Comparison of ENCODE assay signal across 18 cellular contexts in genomic region chr1:17643861-17644703, GRCh38.
DNase-seq lines count a peak whose midpoint lies in the region; ATAC-seq, FAIRE-seq and TF ChIP-seq lines count a peak whose summit lies in the region.
"Had no signal": no experiment of that assay in that cellular context is flagged by ENCODE, and none has a peak within 500 bp of the region (broad histone marks: within the 10 kb centered on the region; RNA-seq: fewer than 3 reads in every experiment).

No MANE protein-coding gene starts in this region.

- no peak overlapping the region for H4K8ac ChIP-seq in H1 (ENCODE audit: extremely low read depth, insufficient read depth, low read length)

- POLR2A ChIA-PET in H1 (lab: Charles Lee; ENCODE audit: partially characterized antibody) = interaction anchor here (1.0 to 2.2 kb wide), 2 partner anchors 9 to 34 kb away, joined by 3 to 7 read pairs; no protein-coding TSS in a partner anchor

- DNase-seq in CD14-positive monocyte (ENCODE audit: low spot score) (no peak), NCI-H82 (lab: John Stamatoyannopoulos, UW) (peak; percentile 23), H1 (ENCODE audit: low read depth in 1 of 2, low spot score in 2 of 2) (no peak), neural crest cell (ENCODE audit: low read depth, low spot score) (no peak), left lung (no peak), NCI-H774 (lab: John Stamatoyannopoulos, UW) (no peak)
- DNase-seq in stimulated activated CD4-positive, alpha-beta T cell treated with anti-CD3 and anti-CD28 coated beads, Interleukin-4, amount 100 ng/mL, for 1 hour = no peak
- DNase-seq in NK-92 treated with Interleukin-12 subunit alpha and Interleukin-12 subunit beta, amount 100 ng/mL, for 24 hours (lab: John Stamatoyannopoulos, UW) = no peak
- DNase-seq: AML-193; CD4-positive, CD25-positive, alpha-beta regulatory T cell; EL; NCI-H2107; NCI-H526 treated with DMSO at 0.1 percent for 48 hours; PC-3 had no signal

- peaks cover 3 to 4% of the 10 kb centered on the region in 2 experiments for H4K20me1 ChIP-seq in H1 (replicated peaks in 1 of 2; ENCODE audit: control insufficient read depth in 1 of 2, insufficient read depth in 2 of 2, low read length in 2 of 2)

- H3K36me3 ChIP-seq in H1 (ENCODE audit: control insufficient read depth in 2 of 4, insufficient read depth in 4 of 4, low read length in 3 of 4) (peaks cover 4 to 20% (median 10%) of the 10 kb centered on the region in 4 experiments; a peak in 6 of 8 replicates), left lung (peaks cover 0 to 66% of the 10 kb centered on the region in 2 donors)

- no peak overlapping the region for H2BK20ac ChIP-seq in H1 (ENCODE audit: low read length)

- FAIRE-seq in H1 (lab: Jason Lieb, UNC) = no peak
- FAIRE-seq: H54 had no signal

- no peak overlapping the region for H2BK5ac ChIP-seq in H1 (ENCODE audit: low read depth, low read length)

- H3K4ac ChIP-seq in H1 (replicated peaks; ENCODE audit: insufficient read length, low read depth, low read length) = no peak overlapping the region

- peaks cover 3 to 5% (median 5%) of the 10 kb centered on the region in 3 donors for H3K27me3 Mint-ChIP-seq in CD14-positive monocyte (ENCODE audit: low read depth in 3 of 3)
- no peaks in the 10 kb centered on the region for H3K27me3 Mint-ChIP-seq in neural crest cell (ENCODE audit: low read depth)
- H3K27me3 Mint-ChIP-seq: CD4-positive, CD25-positive, alpha-beta regulatory T cell had no signal

- H3K23me2 ChIP-seq in H1 (ENCODE audit: low read depth, low read length) = no peaks in the 10 kb centered on the region

- no peaks in the 10 kb centered on the region for H3K79me2 ChIP-seq in H1 (ENCODE audit: control insufficient read depth in 1 of 2, insufficient read depth in 2 of 2, low read length in 2 of 2)

- no peak overlapping the region for H3K4me3 Mint-ChIP-seq in CD14-positive monocyte
- H3K4me3 Mint-ChIP-seq in neural crest cell = no peak overlapping the region
- H3K4me3 Mint-ChIP-seq: CD4-positive, CD25-positive, alpha-beta regulatory T cell had no signal

- no peak overlapping the region for H3K56ac ChIP-seq in H1 (replicated peaks; ENCODE audit: insufficient read length, low read depth, low read length)

- H3K27me3 ChIP-seq in H1 (replicated peaks in 1 of 4; ENCODE audit: control insufficient read depth in 3 of 4, extremely low read depth in 1 of 4, insufficient read depth in 3 of 4, low read length in 3 of 4) = no peaks in the 10 kb centered on the region
- H3K27me3 ChIP-seq in left lung = no peaks in the 10 kb centered on the region
- H3K27me3 ChIP-seq: SJSA1 had no signal

- no peak overlapping the region for H2BK12ac ChIP-seq in H1 (ENCODE audit: low read depth, low read length)

- no peaks in the 10 kb centered on the region for H3K9me3 ChIP-seq in H1 (ENCODE audit: insufficient read depth in 2 of 2, low read depth in 1 of 2, low read length in 1 of 2)
- H3K9me3 ChIP-seq in left lung = no peaks in the 10 kb centered on the region
- H3K9me3 ChIP-seq: SJSA1 had no signal

- intact Hi-C loops in CD14-positive monocyte (cut with micrococcal nuclease) (no loop called here), left lung (cut with DNase I) (no loop called here)

- H2BK15ac ChIP-seq in H1 (ENCODE audit: low read length) = no peak overlapping the region

- 0 out of 7 replicates have a peak overlapping the region, but pooled peaks of 1 of the 4 experiments have one; percentile 10 for H3K9ac ChIP-seq in H1 (replicated peaks in 1 of 4; ENCODE audit: extremely low read depth in 1 of 4, low read depth in 3 of 4, low read length in 3 of 4)
- H3K9ac ChIP-seq: KMS-11 had no signal

- no peak overlapping the region for H4K5ac ChIP-seq in H1 (ENCODE audit: insufficient read length, low read depth, low read length)

- TF ChIP-seq POLR2A in H1 (IDR thresholded peaks at IDR 0.05; ENCODE audit: control extremely low read depth in 1 of 2, low read depth in 2 of 2, low read length in 2 of 2) = no peak

- H3K27ac ChIP-seq in H1 (ENCODE audit: low read depth, low read length) (no peak overlapping the region), left lung (no peak overlapping the region)
- H3K27ac ChIP-seq: KMS-11, RWPE1, SJSA1 had no signal

- peak overlapping the region; percentile 9; the same call in 1 of the 2 replicates for H3K18ac ChIP-seq in H1 (ENCODE audit: extremely low read depth, low read length)

- no peak for TF ChIP-seq RAD21 in H1 (IDR thresholded peaks at IDR 0.05 in 1 of 2, conservative IDR thresholded peaks at IDR 0.05 in 1 of 2; ENCODE audit: low read depth in 2 of 2, low read length in 2 of 2)

- no peak overlapping the region for H3K4me3 ChIP-seq in H1 (ENCODE audit: extremely low read depth in 1 of 4, insufficient read depth in 2 of 4, low read depth in 3 of 4, low read length in 4 of 4)
- no peak overlapping the region for H3K4me3 ChIP-seq in left lung
- H3K4me3 ChIP-seq: SJSA1 had no signal

- H3K9me3 Mint-ChIP-seq in CD14-positive monocyte = peaks cover 0 to 1% (median 0%) of the 10 kb centered on the region in 7 donors
- no peaks in the 10 kb centered on the region for H3K9me3 Mint-ChIP-seq in neural crest cell

- TF ChIP-seq EP300 in H1 (IDR thresholded peaks at IDR 0.05; ENCODE audit: borderline replicate concordance in 1 of 2, low read depth in 2 of 2, low read length in 2 of 2) = no peak

- WGBS in H1 (ENCODE audit: extremely low coverage in 1 of 2, insufficient coverage in 1 of 2, insufficient read length in 1 of 2, insufficient replicate concordance in 2 of 2, low coverage in 1 of 2, low lambda C conversion rate in 2 of 2, missing lambda C conversion rate in 1 of 2), 2 experiments = 93% methylated on average over 14 of the region's 14 CpGs; no CpG with 5 or more reads in 1 of the 2 experiments

- peak overlapping the region in 5 of 7 donors; percentile 7 to 66 (median 41) for H3K27ac Mint-ChIP-seq in CD14-positive monocyte
- H3K27ac Mint-ChIP-seq in neural crest cell (ENCODE audit: unreplicated experiment) = peak overlapping the region; percentile 27
- H3K27ac Mint-ChIP-seq: CD4-positive, CD25-positive, alpha-beta regulatory T cell had no signal

- 0 out of 7 replicates have a peak, but pooled peaks cover 0 to 2% (median 0%) of the 10 kb centered on the region in 4 experiments for H3K4me1 ChIP-seq in H1 (replicated peaks in 1 of 4; ENCODE audit: control insufficient read depth in 3 of 4, insufficient read depth in 4 of 4, low read length in 3 of 4)
- peaks cover 0 to 14% of the 10 kb centered on the region in 2 donors for H3K4me1 ChIP-seq in left lung
- H3K4me1 ChIP-seq: SJSA1 had no signal

- H3K36me3 Mint-ChIP-seq in CD14-positive monocyte = peaks cover 91 to 100% of the 10 kb centered on the region in 2 donors
- H3K36me3 Mint-ChIP-seq in neural crest cell (ENCODE audit: low read depth) = no peaks in the 10 kb centered on the region
- H3K36me3 Mint-ChIP-seq: CD4-positive, CD25-positive, alpha-beta regulatory T cell had no signal

- no peak overlapping the region for H2AK5ac ChIP-seq in H1 (ENCODE audit: low read depth, low read length)

- TF ChIP-seq CTCF in CD14-positive monocyte (IDR thresholded peaks at IDR 0.05) (no peak), H1 (IDR thresholded peaks at IDR 0.05; ENCODE audit: control extremely low read depth in 1 of 3, insufficient read depth in 1 of 3, low read depth in 1 of 3, low read length in 3 of 3) (no peak), neural crest cell (conservative IDR thresholded peaks at IDR 0.05) (no peak), left lung (IDR thresholded peaks at IDR 0.05) (no peak)

- H3K79me1 ChIP-seq in H1 (ENCODE audit: low read depth, low read length) = no peaks in the 10 kb centered on the region; the same call in 1 of the 2 replicates

- no peak overlapping the region for H3K4me2 ChIP-seq in H1 (ENCODE audit: insufficient read depth in 1 of 2, low read depth in 2 of 2, low read length in 2 of 2)
- H3K4me2 ChIP-seq: KMS-11 had no signal

- no peak overlapping the region for H2BK120ac ChIP-seq in H1 (replicated peaks; ENCODE audit: low read depth, low read length)

- H2AFZ ChIP-seq in H1 (ENCODE audit: low read length) = no peak overlapping the region

- H3K4me1 Mint-ChIP-seq in CD14-positive monocyte (peaks cover 27% of the 10 kb centered on the region), neural crest cell (no peaks in the 10 kb centered on the region)
- H3K4me1 Mint-ChIP-seq: CD4-positive, CD25-positive, alpha-beta regulatory T cell had no signal

- no peak for ATAC-seq in left lung
- ATAC-seq: PC-3 had no signal

- H4K91ac ChIP-seq in H1 (replicated peaks; ENCODE audit: insufficient read length, low read length) = no peak overlapping the region

- H3K23ac ChIP-seq in H1 (ENCODE audit: insufficient read length) = no peak overlapping the region

- CTCF ChIA-PET in H1 (lab: Charles Lee; ENCODE audit: partially characterized antibody) = interaction anchor here (0.5 to 4.0 kb wide), 17 partner anchors 9 to 937 kb away, joined by 3 to 22 read pairs (median 4); no protein-coding TSS in a partner anchor

- no peak overlapping the region for H3K14ac ChIP-seq in H1 (ENCODE audit: insufficient read length)

TF ChIP-seq in H1, 55 proteins besides CTCF, POLR2A, EP300 and RAD21:
- TF ChIP-seq POLR2AphosphoS5 (IDR thresholded peaks at IDR 0.05; ENCODE audit: low read depth, low read length) (peak; percentile 18; the same call in 1 of the 2 replicates), CHD1 (IDR thresholded peaks at IDR 0.05; ENCODE audit: low read depth, low read length) (no peak), CHD2 (IDR thresholded peaks at IDR 0.05; ENCODE audit: low read length) (no peak)
TF ChIP-seq in H1: peak in this region for 1.
